1 cellular context compared by ENCODE assay signal in genomic region chr17:66466421-66466820, GRCh38.
TF ChIP-seq lines count a peak whose summit lies in the region.

No MANE protein-coding gene starts in this region.

TF ChIP-seq in IMR-90, 13 proteins besides CTCF, POLR2A, EP300 and RAD21 (continued from another document):
- no peak for TF ChIP-seq USF2 (IDR thresholded peaks at IDR 0.05; ENCODE audit: low read depth, low read length)
- no peak for TF ChIP-seq MAFK (IDR thresholded peaks at IDR 0.05; ENCODE audit: low read depth, low read length)
- no peak for TF ChIP-seq MXI1 (IDR thresholded peaks at IDR 0.05; ENCODE audit: borderline replicate concordance, low read depth, low read length)
- no peak for TF ChIP-seq FOS (IDR thresholded peaks at IDR 0.05; ENCODE audit: low read depth, low read length)
- no peak for TF ChIP-seq CHD1 (IDR thresholded peaks at IDR 0.05; ENCODE audit: low read depth, low read length)
- no peak for TF ChIP-seq CEBPB (IDR thresholded peaks at IDR 0.05; ENCODE audit: low read depth, low read length)
- TF ChIP-seq MAZ (IDR thresholded peaks at IDR 0.05; ENCODE audit: borderline replicate concordance, low read depth, low read length) = no peak
- TF ChIP-seq BHLHE40 (IDR thresholded peaks at IDR 0.05; ENCODE audit: low read depth, low read length) = no peak
TF ChIP-seq in IMR-90: peak in this region for 0.
